In genomic region chr10:93379366-93380042, GRCh38 we compare ENCODE assay signal across 9 cellular contexts.
A peak's percentile ranks its signal among the peaks of the same experiment; 100 is the strongest.
DNase-seq lines count a peak whose midpoint lies in the region; ATAC-seq and TF ChIP-seq lines count a peak whose summit lies in the region.
"Had no signal": no experiment of that assay in that cellular context is flagged by ENCODE, and none has a peak within 500 bp of the region (broad histone marks: within the 10 kb centered on the region; RNA-seq: fewer than 3 reads in every experiment).

No MANE protein-coding gene starts in this region.

- H3K27ac Mint-ChIP-seq in Calu3 (ENCODE audit: unreplicated experiment) (peak overlapping the region; percentile 84), MCF 10A (ENCODE audit: low read depth, unreplicated experiment) (peak overlapping the region; percentile 88)
- H3K27ac Mint-ChIP-seq: brain had no signal

- no TSS peak for BruUV-seq in Calu3 (replicated peaks; lab: Mats Ljungman, UMichigan)
- BruUV-seq in MCF 10A (replicated peaks; lab: Mats Ljungman, UMichigan): no TSS peak

- DNase-seq in Calu3 (no peak), RKO (ENCODE audit: low spot score) (peak; percentile 34), MCF 10A (ENCODE audit: unreplicated experiment) (peak; percentile 64), SIG-M5 treated with dmso at 0.1 percent for 504 hours (lab: John Stamatoyannopoulos, UW; ENCODE audit: unreplicated experiment) (no peak)

- H3K4me3 Mint-ChIP-seq in Calu3 (ENCODE audit: low read depth, unreplicated experiment) (no peak overlapping the region), MCF 10A (ENCODE audit: unreplicated experiment) (no peak overlapping the region)
- H3K4me3 Mint-ChIP-seq: brain had no signal

- H3K36me3 Mint-ChIP-seq in Calu3 (ENCODE audit: insufficient read depth, unreplicated experiment) (peaks cover 71% of the 10 kb centered on the region), MCF 10A (ENCODE audit: insufficient read depth, unreplicated experiment) (peaks cover 58% of the 10 kb centered on the region)

- H3K4me3 ChIP-seq in skin epidermis: no peak overlapping the region

- CTCF ChIA-PET in Calu3 (lab: Charles Lee) (no interaction called here), MCF 10A (lab: Yijun Ruan, JAX) (interaction anchor here (0.6 to 18.1 kb wide), 11 partner anchors 8 to 316 kb away, joined by 3 to 498 read pairs (median 4); partner anchors contain the start of genes CEP55 and MYOF)

- H3K4me1 Mint-ChIP-seq in Calu3 (ENCODE audit: low read depth, unreplicated experiment): peaks cover 38% of the 10 kb centered on the region
- peaks cover 54% of the 10 kb centered on the region for H3K4me1 Mint-ChIP-seq in MCF 10A (ENCODE audit: insufficient read depth, unreplicated experiment)

- H3K27me3 Mint-ChIP-seq in Calu3 (ENCODE audit: unreplicated experiment) (no peaks in the 10 kb centered on the region), MCF 10A (ENCODE audit: insufficient read depth, unreplicated experiment) (no peaks in the 10 kb centered on the region)

- intact Hi-C loops in Calu3 (cut with micrococcal nuclease; ENCODE audit: unreplicated experiment) (loop anchor here (5.0 kb wide), 1 partner anchor 48 kb away; no protein-coding TSS in a partner anchor), MCF 10A (cut with micrococcal nuclease) (loop anchor here (5.0 kb wide), 2 partner anchors 118 to 303 kb away; partner anchors contain the start of gene CEP55)

- H3K27ac ChIP-seq in skin epidermis: peak overlapping the region in 14 of 21 experiments; percentile 6 to 84 (median 51)

- ATAC-seq in HG02840 (IDR thresholded peaks at IDR 0.05; ENCODE audit: low FRiP score, unreplicated experiment) (no peak), HG03520 (IDR thresholded peaks at IDR 0.05; ENCODE audit: unreplicated experiment) (no peak), HG02981 (IDR thresholded peaks at IDR 0.05; ENCODE audit: unreplicated experiment) (no peak)

- TF ChIP-seq CTCF in Calu3 (IDR thresholded peaks at IDR 0.05; ENCODE audit: unreplicated experiment): no peak
- TF ChIP-seq CTCF in MCF 10A (IDR thresholded peaks at IDR 0.05; ENCODE audit: unreplicated experiment): no peak

- POLR2A ChIA-PET in MCF 10A (lab: Yijun Ruan, JAX): interaction anchor here (0.9 to 14.8 kb wide), 10 partner anchors 11 to 116 kb away, joined by 3 to 371 read pairs (median 8); partner anchors contain the start of genes CEP55 and MYOF

- H3K9me3 Mint-ChIP-seq in Calu3 (ENCODE audit: low read depth, unreplicated experiment): no peaks in the 10 kb centered on the region
- H3K9me3 Mint-ChIP-seq in MCF 10A (ENCODE audit: unreplicated experiment): no peaks in the 10 kb centered on the region
- H3K9me3 Mint-ChIP-seq: brain had no signal

Comparison
In these comparisons a context has a peak if more than half of its experiments do, and no peak if none do; other contexts are left out.
1. DNase-seq: peak in RKO (single experiment) and MCF 10A (single experiment); none in Calu3 (single experiment) and SIG-M5 treated with dmso at 0.1 percent for 504 hours (single experiment).